23 cellular contexts compared by ENCODE assay signal in the genomic region with DNA sequence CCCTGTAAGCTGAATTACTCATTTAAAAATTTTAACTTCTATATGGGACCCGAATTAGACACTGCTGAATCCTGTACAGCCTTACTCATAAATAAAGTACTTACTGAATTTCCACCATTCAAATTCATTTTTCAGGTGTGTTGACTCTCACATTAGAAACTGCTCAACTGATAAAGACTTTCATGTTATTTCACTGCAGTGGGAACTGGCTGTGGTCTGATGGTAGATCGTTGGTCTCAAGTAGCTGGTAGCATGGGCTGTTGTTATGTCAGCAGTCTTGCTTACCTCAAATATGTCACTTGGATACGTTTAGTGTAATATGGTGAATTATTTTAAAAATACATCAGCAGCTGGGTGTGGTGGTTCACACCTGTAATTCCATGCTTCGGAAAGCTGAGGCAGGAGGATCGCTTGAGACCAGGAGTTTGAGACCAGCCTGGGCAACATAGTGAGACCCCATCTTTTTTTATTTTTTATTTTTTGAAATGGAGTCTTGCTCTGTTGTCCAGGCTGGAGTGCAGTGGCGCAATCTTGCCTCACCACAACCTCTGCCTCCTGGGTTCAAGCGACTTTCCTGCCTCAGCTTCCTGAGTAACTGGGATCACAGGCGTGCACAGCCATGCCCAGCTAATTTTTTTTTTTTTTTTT. TPM values are rescaled to one million over a fixed set of nuclear protein-coding genes. Genes with fewer than 3 reads are reported as not detected.
DNase-seq lines count a peak whose midpoint lies in the region; ATAC-seq, FAIRE-seq and TF ChIP-seq lines count a peak whose summit lies in the region.
"Had no signal": no experiment of that assay in that cellular context is flagged by ENCODE, and none has a peak within 500 bp of the region (broad histone marks: within the 10 kb centered on the region; RNA-seq: fewer than 3 reads in every experiment).

No MANE protein-coding gene starts in this region.

- H3K4me1 Mint-ChIP-seq in activated CD8-positive, alpha-beta memory T cell treated with anti-CD3 and anti-CD28 coated beads, Interleukin-2, amount 10 ng/mL, durations not matched to agents 7 days and 5 days = peaks cover 41% of the 10 kb centered on the region
- H3K4me1 Mint-ChIP-seq in activated B cell treated with CpG ODN at 0.5 μM for 24 hours = peaks cover 34% of the 10 kb centered on the region
- peaks cover 11% of the 10 kb centered on the region for H3K4me1 Mint-ChIP-seq in memory B cell
- H3K4me1 Mint-ChIP-seq in CD14-positive monocyte = peaks cover 25% of the 10 kb centered on the region

- no peaks in the 10 kb centered on the region for H3K4me1 ChIP-seq in colonic mucosa
- H3K4me1 ChIP-seq: A549, BE2C had no signal

- peak overlapping the region; percentile 63 for H3K27ac Mint-ChIP-seq in activated CD8-positive, alpha-beta memory T cell treated with anti-CD3 and anti-CD28 coated beads, Interleukin-2, amount 10 ng/mL, durations not matched to agents 7 days and 5 days
- peak overlapping the region; percentile 24 for H3K27ac Mint-ChIP-seq in activated B cell treated with CpG ODN at 0.5 μM for 24 hours
- H3K27ac Mint-ChIP-seq in memory B cell = peak overlapping the region; percentile 79
- H3K27ac Mint-ChIP-seq in CD14-positive monocyte = no peak overlapping the region

- intact Hi-C loops in activated B cell treated with CpG ODN at 0.5 μM for 24 hours (cut with micrococcal nuclease) (no loop called here), CD14-positive monocyte (cut with micrococcal nuclease) (no loop called here), colonic mucosa (cut with DNase I) (no loop called here)

- no peak for FAIRE-seq in GM12892 (lab: Jason Lieb, UNC)
- FAIRE-seq: A549, HTR-8/SVneo had no signal

- no peaks in the 10 kb centered on the region for H3K9me3 Mint-ChIP-seq in activated CD8-positive, alpha-beta memory T cell treated with anti-CD3 and anti-CD28 coated beads, Interleukin-2, amount 10 ng/mL, durations not matched to agents 7 days and 5 days (ENCODE audit: low read depth)
- H3K9me3 Mint-ChIP-seq in activated B cell treated with CpG ODN at 0.5 μM for 24 hours = peaks cover 1% of the 10 kb centered on the region
- H3K9me3 Mint-ChIP-seq in memory B cell = no peaks in the 10 kb centered on the region
- H3K9me3 Mint-ChIP-seq in CD14-positive monocyte = peaks cover 0 to 2% (median 0%) of the 10 kb centered on the region in 7 donors
- H3K9me3 Mint-ChIP-seq: CD4-positive, alpha-beta memory T cell had no signal

- no peak for DNase-seq in activated CD8-positive, alpha-beta memory T cell treated with anti-CD3 and anti-CD28 coated beads, Interleukin-2, amount 10 ng/mL, durations not matched to agents 7 days and 5 days
- no peak for DNase-seq in activated CD8-positive, alpha-beta memory T cell treated with anti-CD3 and anti-CD28 coated beads, Interleukin-2, amount 50 U/mL, for 48 hours
- DNase-seq in GM12892 (ENCODE audit: insufficient read length) = no peak
- DNase-seq in activated B cell treated with CpG ODN at 0.5 μM for 24 hours = no peak
- DNase-seq in memory B cell (ENCODE audit: low spot score in 2 of 2) = no peak
- no peak for DNase-seq in CD14-positive monocyte (ENCODE audit: low spot score)
- DNase-seq in NCI-H2029 (lab: John Stamatoyannopoulos, UW) = no peak
- DNase-seq in colonic mucosa = no peak
- DNase-seq: BE2C; Caco-2; CD4-positive, alpha-beta memory T cell; DMS 273 treated with DMSO at 0.1 percent for 48 hours; DMS79 treated with DMSO at 0.1 percent for 48 hours; GM23248; H9; MG63; NCI-H1417; NCI-H1694 treated with DMSO at 0.1 percent for 48 hours; NCI-H446; NCI-H526 had no signal

- POLR2A ChIA-PET in activated B cell treated with CpG ODN at 0.5 μM for 24 hours (lab: Charles Lee) = interaction anchor here (0.8 to 3.3 kb wide), 6 partner anchors 10 to 49 kb away, joined by 3 to 43 read pairs (median 5); partner anchors contain the start of gene DEGS1

- H3K4me3 Mint-ChIP-seq in activated CD8-positive, alpha-beta memory T cell treated with anti-CD3 and anti-CD28 coated beads, Interleukin-2, amount 10 ng/mL, durations not matched to agents 7 days and 5 days = no peak overlapping the region
- H3K4me3 Mint-ChIP-seq in activated B cell treated with CpG ODN at 0.5 μM for 24 hours = no peak overlapping the region
- H3K4me3 Mint-ChIP-seq in memory B cell = no peak overlapping the region
- no peak overlapping the region for H3K4me3 Mint-ChIP-seq in CD14-positive monocyte
- H3K4me3 Mint-ChIP-seq: CD4-positive, alpha-beta memory T cell; H9 had no signal

- no peak overlapping the region for H3K27ac ChIP-seq in colonic mucosa
- H3K27ac ChIP-seq: A549, GM23248 had no signal

- H3K4me3 ChIP-seq in colonic mucosa = no peak overlapping the region
- H3K4me3 ChIP-seq: A549, GM23248, MG63 had no signal

- H3K9ac ChIP-seq in colonic mucosa (ENCODE audit: low read depth in 2 of 2, low read length in 2 of 2) = no peak overlapping the region
- H3K9ac ChIP-seq: GM23248 had no signal

- no peaks in the 10 kb centered on the region for H3K27me3 ChIP-seq in colonic mucosa
- H3K27me3 ChIP-seq: BE2C, MG63 had no signal

- no peaks in the 10 kb centered on the region for H3K9me3 ChIP-seq in colonic mucosa
- H3K9me3 ChIP-seq: A549, BE2C, Caco-2, MG63 had no signal

- H3K27me3 Mint-ChIP-seq in activated CD8-positive, alpha-beta memory T cell treated with anti-CD3 and anti-CD28 coated beads, Interleukin-2, amount 10 ng/mL, durations not matched to agents 7 days and 5 days = no peaks in the 10 kb centered on the region
- H3K27me3 Mint-ChIP-seq in activated B cell treated with CpG ODN at 0.5 μM for 24 hours = no peaks in the 10 kb centered on the region
- H3K27me3 Mint-ChIP-seq in memory B cell = no peaks in the 10 kb centered on the region
- H3K27me3 Mint-ChIP-seq in CD14-positive monocyte (ENCODE audit: low read depth in 3 of 3) = no peaks in the 10 kb centered on the region
- H3K27me3 Mint-ChIP-seq: CD4-positive, alpha-beta memory T cell had no signal

- ATAC-seq in activated CD8-positive, alpha-beta memory T cell treated with anti-CD3 and anti-CD28 coated beads, Interleukin-2, amount 10 ng/mL, durations not matched to agents 7 days and 5 days = no peak
- ATAC-seq in activated B cell treated with CpG ODN at 0.5 μM for 24 hours (ENCODE audit: low read depth) (no peak), memory B cell (ENCODE audit: low read depth) (no peak)
- ATAC-seq: A549, Right ventricle myocardium inferior had no signal

- TF ChIP-seq POLR2A in GM12892 (IDR thresholded peaks at IDR 0.05; ENCODE audit: low read depth, low read length) = 0 out of 2 replicates have a peak, but pooled peaks have one; percentile 16

- TF ChIP-seq CTCF in activated B cell treated with CpG ODN at 0.5 μM for 24 hours (IDR thresholded peaks at IDR 0.05) (no peak), CD14-positive monocyte (IDR thresholded peaks at IDR 0.05) (no peak), colonic mucosa (IDR thresholded peaks at IDR 0.05) (no peak)

- H3K36me3 Mint-ChIP-seq in activated CD8-positive, alpha-beta memory T cell treated with anti-CD3 and anti-CD28 coated beads, Interleukin-2, amount 10 ng/mL, durations not matched to agents 7 days and 5 days = peaks cover 40% of the 10 kb centered on the region
- H3K36me3 Mint-ChIP-seq in activated B cell treated with CpG ODN at 0.5 μM for 24 hours (ENCODE audit: low read depth) (peaks cover 51% of the 10 kb centered on the region), memory B cell (peaks cover 22% of the 10 kb centered on the region), CD14-positive monocyte (peaks cover 30 to 51% of the 10 kb centered on the region in 2 donors)

- H3K36me3 ChIP-seq in colonic mucosa = no peaks in the 10 kb centered on the region

- CTCF ChIA-PET in activated CD8-positive, alpha-beta memory T cell treated with anti-CD3 and anti-CD28 coated beads, Interleukin-2, amount 10 ng/mL, durations not matched to agents 7 days and 5 days (lab: Charles Lee) = interaction anchor here (1.2 to 1.6 kb wide), 6 partner anchors 10 to 237 kb away, joined by 3 to 10 read pairs (median 5); partner anchors contain the start of gene DEGS1
- CTCF ChIA-PET in activated B cell treated with CpG ODN at 0.5 μM for 24 hours (lab: Charles Lee) = interaction anchor here (0.9 kb wide), 1 partner anchor 9 kb away, joined by 3 read pairs; no protein-coding TSS in a partner anchor

RNA-seq across cellular contexts. Expression of gene DEGS1, which starts 10.4 kb away (rescaled TPM):
- total RNA-seq in activated CD8-positive, alpha-beta memory T cell treated with anti-CD3 and anti-CD28 coated beads, Interleukin-2, amount 10 ng/mL, durations not matched to agents 7 days and 5 days = 10 to 100 TPM; 49.0 to 65.9 TPM
- 49.3 TPM for polyA plus RNA-seq in GM12892 (2012; ENCODE audit: missing spikeins)
- total RNA-seq in activated B cell treated with CpG ODN at 0.5 μM for 24 hours (55.5 and 55.9 TPM in 2 replicates), colonic mucosa (10 to 100 TPM; 13.3 to 36.8 TPM)
- 100 to 1,000 TPM; 118 to 137 TPM for polyA plus RNA-seq in CD14-positive monocyte

Comparison
In these comparisons a context has a peak if more than half of its experiments do, and no peak if none do; other contexts are left out.
1. H3K27ac Mint-ChIP-seq: peak in activated CD8-positive, alpha-beta memory T cell treated with anti-CD3 and anti-CD28 coated beads, Interleukin-2, amount 10 ng/mL, durations not matched to agents 7 days and 5 days (single experiment), activated B cell treated with CpG ODN at 0.5 μM for 24 hours (single experiment) and memory B cell (single experiment); none in CD14-positive monocyte (0 of 7).